1 cellular context compared by ENCODE assay signal in the genomic region with DNA sequence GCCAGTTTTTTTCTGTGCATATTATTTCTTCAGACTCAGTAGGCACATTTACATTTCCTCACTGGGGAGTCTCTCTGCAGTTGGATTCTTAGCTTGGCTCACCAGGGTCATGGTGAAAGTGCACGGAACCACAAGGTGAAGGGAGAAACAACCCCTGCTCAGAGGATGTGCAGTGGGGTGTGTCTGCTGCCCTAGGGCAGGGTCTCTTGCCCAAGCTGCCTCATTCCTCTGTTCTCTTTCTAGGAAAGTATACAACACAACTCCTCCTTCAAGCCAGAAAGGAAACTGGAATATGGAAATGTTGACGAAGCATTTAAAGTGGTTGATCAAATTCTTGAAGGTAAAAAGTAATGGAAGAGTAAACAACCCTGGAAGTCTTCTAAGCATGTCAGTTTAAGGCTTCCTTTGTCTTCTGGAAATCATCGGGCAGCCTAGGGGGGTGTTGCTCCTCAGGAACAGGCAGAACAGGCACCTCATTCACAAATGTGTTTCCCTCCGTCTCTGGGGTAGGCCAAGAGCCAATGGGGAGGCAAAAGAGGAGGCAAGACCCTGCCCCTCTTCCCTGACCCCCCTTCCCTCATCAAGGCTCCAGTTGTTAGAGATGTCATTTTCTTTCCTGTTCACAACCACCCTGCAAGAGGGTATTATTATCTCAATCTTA.
TF ChIP-seq lines count a peak whose summit lies in the region.

No MANE protein-coding gene starts in this region.

TF ChIP-seq in HepG2, 621 proteins besides CTCF, POLR2A, EP300 and RAD21:
- TF ChIP-seq BRCA1 (CRISPR knock-in tag; IDR thresholded peaks at IDR 0.05) (no peak), GZF1 (CRISPR knock-in tag; IDR thresholded peaks at IDR 0.05) (no peak), SRF (IDR thresholded peaks at IDR 0.05; ENCODE audit: low read depth, low read length) (no peak), ZNF333 (CRISPR knock-in tag; IDR thresholded peaks at IDR 0.05; ENCODE audit: borderline replicate concordance) (no peak), GPN1 (CRISPR knock-in tag; IDR thresholded peaks at IDR 0.05; ENCODE audit: borderline replicate concordance) (no peak), ZNF878 (CRISPR knock-in tag; IDR thresholded peaks at IDR 0.05) (no peak), ZSCAN30 (CRISPR knock-in tag; IDR thresholded peaks at IDR 0.05) (no peak), ZNF44 (CRISPR knock-in tag; IDR thresholded peaks at IDR 0.05) (no peak), HHEX (CRISPR knock-in tag; IDR thresholded peaks at IDR 0.05) (no peak), ZC3H4 (CRISPR knock-in tag; IDR thresholded peaks at IDR 0.05; ENCODE audit: borderline replicate concordance) (no peak), ZBTB3 (CRISPR knock-in tag; IDR thresholded peaks at IDR 0.05; ENCODE audit: borderline replicate concordance, low read depth) (no peak)
- TF ChIP-seq, protein P1, sequence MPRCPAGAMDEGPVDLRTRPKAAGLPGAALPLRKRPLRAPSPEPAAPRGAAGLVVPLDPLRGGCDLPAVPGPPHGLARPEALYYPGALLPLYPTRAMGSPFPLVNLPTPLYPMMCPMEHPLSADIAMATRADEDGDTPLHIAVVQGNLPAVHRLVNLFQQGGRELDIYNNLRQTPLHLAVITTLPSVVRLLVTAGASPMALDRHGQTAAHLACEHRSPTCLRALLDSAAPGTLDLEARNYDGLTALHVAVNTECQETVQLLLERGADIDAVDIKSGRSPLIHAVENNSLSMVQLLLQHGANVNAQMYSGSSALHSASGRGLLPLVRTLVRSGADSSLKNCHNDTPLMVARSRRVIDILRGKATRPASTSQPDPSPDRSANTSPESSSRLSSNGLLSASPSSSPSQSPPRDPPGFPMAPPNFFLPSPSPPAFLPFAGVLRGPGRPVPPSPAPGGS (CRISPR knock-in tag; IDR thresholded peaks at IDR 0.05) = no peak
- TF ChIP-seq, protein P2, sequence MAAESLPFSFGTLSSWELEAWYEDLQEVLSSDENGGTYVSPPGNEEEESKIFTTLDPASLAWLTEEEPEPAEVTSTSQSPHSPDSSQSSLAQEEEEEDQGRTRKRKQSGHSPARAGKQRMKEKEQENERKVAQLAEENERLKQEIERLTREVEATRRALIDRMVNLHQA (CRISPR knock-in tag; IDR thresholded peaks at IDR 0.05) = no peak
- TF ChIP-seq, protein P3, sequence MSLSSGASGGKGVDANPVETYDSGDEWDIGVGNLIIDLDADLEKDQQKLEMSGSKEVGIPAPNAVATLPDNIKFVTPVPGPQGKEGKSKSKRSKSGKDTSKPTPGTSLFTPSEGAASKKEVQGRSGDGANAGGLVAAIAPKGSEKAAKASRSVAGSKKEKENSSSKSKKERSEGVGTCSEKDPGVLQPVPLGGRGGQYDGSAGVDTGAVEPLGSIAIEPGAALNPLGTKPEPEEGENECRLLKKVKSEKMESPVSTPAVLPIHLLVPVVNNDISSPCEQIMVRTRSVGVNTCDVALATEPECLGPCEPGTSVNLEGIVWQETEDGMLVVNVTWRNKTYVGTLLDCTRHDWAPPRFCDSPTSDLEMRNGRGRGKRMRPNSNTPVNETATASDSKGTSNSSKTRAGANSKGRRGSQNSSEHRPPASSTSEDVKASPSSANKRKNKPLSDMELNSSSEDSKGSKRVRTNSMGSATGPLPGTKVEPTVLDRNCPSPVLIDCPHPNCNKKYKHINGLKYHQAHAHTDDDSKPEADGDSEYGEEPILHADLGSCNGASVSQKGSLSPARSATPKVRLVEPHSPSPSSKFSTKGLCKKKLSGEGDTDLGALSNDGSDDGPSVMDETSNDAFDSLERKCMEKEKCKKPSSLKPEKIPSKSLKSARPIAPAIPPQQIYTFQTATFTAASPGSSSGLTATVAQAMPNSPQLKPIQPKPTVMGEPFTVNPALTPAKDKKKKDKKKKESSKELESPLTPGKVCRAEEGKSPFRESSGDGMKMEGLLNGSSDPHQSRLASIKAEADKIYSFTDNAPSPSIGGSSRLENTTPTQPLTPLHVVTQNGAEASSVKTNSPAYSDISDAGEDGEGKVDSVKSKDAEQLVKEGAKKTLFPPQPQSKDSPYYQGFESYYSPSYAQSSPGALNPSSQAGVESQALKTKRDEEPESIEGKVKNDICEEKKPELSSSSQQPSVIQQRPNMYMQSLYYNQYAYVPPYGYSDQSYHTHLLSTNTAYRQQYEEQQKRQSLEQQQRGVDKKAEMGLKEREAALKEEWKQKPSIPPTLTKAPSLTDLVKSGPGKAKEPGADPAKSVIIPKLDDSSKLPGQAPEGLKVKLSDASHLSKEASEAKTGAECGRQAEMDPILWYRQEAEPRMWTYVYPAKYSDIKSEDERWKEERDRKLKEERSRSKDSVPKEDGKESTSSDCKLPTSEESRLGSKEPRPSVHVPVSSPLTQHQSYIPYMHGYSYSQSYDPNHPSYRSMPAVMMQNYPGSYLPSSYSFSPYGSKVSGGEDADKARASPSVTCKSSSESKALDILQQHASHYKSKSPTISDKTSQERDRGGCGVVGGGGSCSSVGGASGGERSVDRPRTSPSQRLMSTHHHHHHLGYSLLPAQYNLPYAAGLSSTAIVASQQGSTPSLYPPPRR (CRISPR knock-in tag; IDR thresholded peaks at IDR 0.05; ENCODE audit: borderline replicate concordance) = no peak
TF ChIP-seq in HepG2: peak in this region for 0.
